In the genomic region with DNA sequence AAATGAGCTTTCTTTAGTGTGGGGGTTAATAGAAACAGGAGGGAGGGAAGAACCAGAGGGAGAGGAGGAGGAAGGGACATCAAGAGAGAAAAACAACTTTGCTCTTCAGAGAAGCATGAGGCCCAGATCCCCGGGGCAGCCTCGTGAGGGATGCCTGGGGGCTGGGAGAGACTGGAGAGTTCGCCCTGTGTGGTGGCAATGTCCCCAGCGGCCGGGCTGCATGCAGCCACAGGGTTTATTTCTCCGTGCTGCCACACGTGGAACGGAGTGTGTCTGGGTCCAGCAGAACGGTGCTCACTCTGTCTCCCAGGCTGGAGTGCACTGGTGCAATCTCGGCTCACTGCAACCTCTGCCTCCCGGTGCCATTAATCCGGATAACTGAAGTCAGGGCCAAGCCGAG, we compare ENCODE assay signal across 1 cellular context.
TF ChIP-seq lines count a peak whose summit lies in the region.

No MANE protein-coding gene starts in this region.

TF ChIP-seq in GM23338, 12 proteins besides CTCF, POLR2A, EP300 and RAD21:
- TF ChIP-seq, protein P1, sequence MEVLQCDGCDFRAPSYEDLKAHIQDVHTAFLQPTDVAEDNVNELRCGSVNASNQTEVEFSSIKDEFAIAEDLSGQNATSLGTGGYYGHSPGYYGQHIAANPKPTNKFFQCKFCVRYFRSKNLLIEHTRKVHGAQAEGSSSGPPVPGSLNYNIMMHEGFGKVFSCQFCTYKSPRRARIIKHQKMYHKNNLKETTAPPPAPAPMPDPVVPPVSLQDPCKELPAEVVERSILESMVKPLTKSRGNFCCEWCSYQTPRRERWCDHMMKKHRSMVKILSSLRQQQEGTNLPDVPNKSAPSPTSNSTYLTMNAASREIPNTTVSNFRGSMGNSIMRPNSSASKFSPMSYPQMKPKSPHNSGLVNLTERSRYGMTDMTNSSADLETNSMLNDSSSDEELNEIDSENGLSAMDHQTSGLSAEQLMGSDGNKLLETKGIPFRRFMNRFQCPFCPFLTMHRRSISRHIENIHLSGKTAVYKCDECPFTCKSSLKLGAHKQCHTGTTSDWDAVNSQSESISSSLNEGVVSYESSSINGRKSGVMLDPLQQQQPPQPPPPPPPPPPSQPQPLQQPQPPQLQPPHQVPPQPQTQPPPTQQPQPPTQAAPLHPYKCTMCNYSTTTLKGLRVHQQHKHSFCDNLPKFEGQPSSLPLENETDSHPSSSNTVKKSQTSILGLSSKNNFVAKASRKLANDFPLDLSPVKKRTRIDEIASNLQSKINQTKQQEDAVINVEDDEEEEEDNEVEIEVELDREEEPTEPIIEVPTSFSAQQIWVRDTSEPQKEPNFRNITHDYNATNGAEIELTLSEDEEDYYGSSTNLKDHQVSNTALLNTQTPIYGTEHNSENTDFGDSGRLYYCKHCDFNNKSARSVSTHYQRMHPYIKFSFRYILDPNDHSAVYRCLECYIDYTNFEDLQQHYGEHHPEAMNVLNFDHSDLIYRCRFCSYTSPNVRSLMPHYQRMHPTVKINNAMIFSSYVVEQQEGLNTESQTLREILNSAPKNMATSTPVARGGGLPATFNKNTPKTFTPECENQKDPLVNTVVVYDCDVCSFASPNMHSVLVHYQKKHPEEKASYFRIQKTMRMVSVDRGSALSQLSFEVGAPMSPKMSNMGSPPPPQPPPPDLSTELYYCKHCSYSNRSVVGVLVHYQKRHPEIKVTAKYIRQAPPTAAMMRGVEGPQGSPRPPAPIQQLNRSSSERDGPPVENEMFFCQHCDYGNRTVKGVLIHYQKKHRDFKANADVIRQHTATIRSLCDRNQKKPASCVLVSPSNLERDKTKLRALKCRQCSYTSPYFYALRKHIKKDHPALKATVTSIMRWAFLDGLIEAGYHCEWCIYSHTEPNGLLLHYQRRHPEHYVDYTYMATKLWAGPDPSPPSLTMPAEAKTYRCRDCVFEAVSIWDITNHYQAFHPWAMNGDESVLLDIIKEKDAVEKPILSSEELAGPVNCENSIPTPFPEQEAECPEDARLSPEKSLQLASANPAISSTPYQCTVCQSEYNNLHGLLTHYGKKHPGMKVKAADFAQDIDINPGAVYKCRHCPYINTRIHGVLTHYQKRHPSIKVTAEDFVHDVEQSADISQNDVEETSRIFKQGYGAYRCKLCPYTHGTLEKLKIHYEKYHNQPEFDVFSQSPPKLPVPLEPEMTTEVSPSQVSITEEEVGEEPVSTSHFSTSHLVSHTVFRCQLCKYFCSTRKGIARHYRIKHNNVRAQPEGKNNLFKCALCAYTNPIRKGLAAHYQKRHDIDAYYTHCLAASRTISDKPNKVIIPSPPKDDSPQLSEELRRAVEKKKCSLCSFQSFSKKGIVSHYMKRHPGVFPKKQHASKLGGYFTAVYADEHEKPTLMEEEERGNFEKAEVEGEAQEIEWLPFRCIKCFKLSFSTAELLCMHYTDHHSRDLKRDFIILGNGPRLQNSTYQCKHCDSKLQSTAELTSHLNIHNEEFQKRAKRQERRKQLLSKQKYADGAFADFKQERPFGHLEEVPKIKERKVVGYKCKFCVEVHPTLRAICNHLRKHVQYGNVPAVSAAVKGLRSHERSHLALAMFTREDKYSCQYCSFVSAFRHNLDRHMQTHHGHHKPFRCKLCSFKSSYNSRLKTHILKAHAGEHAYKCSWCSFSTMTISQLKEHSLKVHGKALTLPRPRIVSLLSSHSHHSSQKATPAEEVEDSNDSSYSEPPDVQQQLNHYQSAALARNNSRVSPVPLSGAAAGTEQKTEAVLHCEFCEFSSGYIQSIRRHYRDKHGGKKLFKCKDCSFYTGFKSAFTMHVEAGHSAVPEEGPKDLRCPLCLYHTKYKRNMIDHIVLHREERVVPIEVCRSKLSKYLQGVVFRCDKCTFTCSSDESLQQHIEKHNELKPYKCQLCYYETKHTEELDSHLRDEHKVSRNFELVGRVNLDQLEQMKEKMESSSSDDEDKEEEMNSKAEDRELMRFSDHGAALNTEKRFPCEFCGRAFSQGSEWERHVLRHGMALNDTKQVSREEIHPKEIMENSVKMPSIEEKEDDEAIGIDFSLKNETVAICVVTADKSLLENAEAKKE (CRISPR knock-in tag; IDR thresholded peaks at IDR 0.05): no peak
